In the genomic region with DNA sequence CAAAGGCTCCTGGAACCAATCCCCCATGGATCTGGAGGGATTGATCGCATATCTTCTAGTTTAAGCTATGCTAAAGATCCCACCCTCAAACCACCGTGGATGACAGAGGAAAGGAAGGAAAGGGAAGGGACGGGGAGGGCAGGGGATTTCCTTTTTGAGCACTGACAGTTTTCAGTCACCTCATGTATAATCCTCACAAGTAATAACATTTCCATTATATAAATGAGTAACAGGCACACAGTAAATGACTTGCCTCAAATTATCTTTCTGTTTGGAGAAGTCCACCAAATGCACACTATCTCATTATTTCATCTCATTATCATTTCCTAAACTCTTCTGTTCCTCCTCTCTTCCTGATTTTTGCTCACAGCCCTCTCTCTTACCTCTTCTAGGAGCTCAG, we compare ENCODE assay signal across 30 cellular contexts.
DNase-seq lines count a peak whose midpoint lies in the region; ATAC-seq and TF ChIP-seq lines count a peak whose summit lies in the region.
"Had no signal": no experiment of that assay in that cellular context is flagged by ENCODE, and none has a peak within 500 bp of the region (broad histone marks: within the 10 kb centered on the region; RNA-seq: fewer than 3 reads in every experiment).

No MANE protein-coding gene starts in this region.

- 63% methylated on average over 3 of the region's 3 CpGs for WGBS in esophagus muscularis mucosa

- no peaks in the 10 kb centered on the region for H3K27me3 ChIP-seq in esophagus muscularis mucosa
- H3K27me3 ChIP-seq in tibial artery: no peaks in the 10 kb centered on the region
- H3K27me3 ChIP-seq: gastroesophageal sphincter, hepatocyte, neural progenitor cell, right atrium auricular region, uterus had no signal

- no peak overlapping the region for H3K4me3 Mint-ChIP-seq in activated CD4-positive, alpha-beta T cell treated with anti-CD3 and anti-CD28 coated beads for 36 hours
- H3K4me3 Mint-ChIP-seq: neural progenitor cell; stimulated activated naive B cell treated with anti-CD40 and anti-IgM and Interleukin-4, amounts not matched to agents 10 μg/mL and 1 μg/mL and 100 μg/mL, for 72 hours had no signal

- no peak for TF ChIP-seq EP300 in esophagus muscularis mucosa (IDR thresholded peaks at IDR 0.05)

- POLR2A ChIA-PET in activated CD4-positive, alpha-beta T cell treated with anti-CD3 and anti-CD28 coated beads for 36 hours (lab: Charles Lee): no interaction called here

- H3K27me3 Mint-ChIP-seq in activated CD4-positive, alpha-beta T cell treated with anti-CD3 and anti-CD28 coated beads for 36 hours: no peaks in the 10 kb centered on the region
- H3K27me3 Mint-ChIP-seq: stimulated activated naive B cell treated with anti-CD40 and anti-IgM and Interleukin-4, amounts not matched to agents 10 μg/mL and 1 μg/mL and 100 μg/mL, for 72 hours had no signal

- H3K27ac Mint-ChIP-seq in activated CD4-positive, alpha-beta T cell treated with anti-CD3 and anti-CD28 coated beads for 36 hours: peak overlapping the region; percentile 82
- H3K27ac Mint-ChIP-seq: neural progenitor cell had no signal

- CTCF ChIA-PET in activated CD4-positive, alpha-beta T cell treated with anti-CD3 and anti-CD28 coated beads for 36 hours (lab: Charles Lee): interaction anchor here (1.0 kb wide), 1 partner anchor 169 kb away, joined by 3 read pairs; no protein-coding TSS in a partner anchor

- H3K36me3 ChIP-seq in esophagus muscularis mucosa: peaks cover 8 to 32% (median 23%) of the 10 kb centered on the region in 4 donors
- H3K36me3 ChIP-seq in tibial artery: peaks cover 0 to 13% (median 8%) of the 10 kb centered on the region in 3 donors
- H3K36me3 ChIP-seq: neural progenitor cell, right atrium auricular region, uterus had no signal

- peaks cover 60% of the 10 kb centered on the region for H3K36me3 Mint-ChIP-seq in activated CD4-positive, alpha-beta T cell treated with anti-CD3 and anti-CD28 coated beads for 36 hours (ENCODE audit: low read depth)

- H3K4me3 ChIP-seq in esophagus muscularis mucosa (no peak overlapping the region), tibial artery (no peak overlapping the region)
- H3K4me3 ChIP-seq: A549, gastroesophageal sphincter, hepatocyte, neural progenitor cell, PC-9, right atrium auricular region, smooth muscle cell, thoracic aorta, uterus had no signal

- intact Hi-C loops in activated CD4-positive, alpha-beta T cell treated with anti-CD3 and anti-CD28 coated beads for 36 hours (cut with DNase I, micrococcal nuclease): loop anchor here (5.0 kb wide), 6 partner anchors 111 to 269 kb away; no protein-coding TSS in a partner anchor
- intact Hi-C loops in esophagus muscularis mucosa (cut with DNase I) (no loop called here), tibial artery (cut with DNase I; ENCODE audit: low total_unique reads) (no loop called here)

- TF ChIP-seq POLR2A in esophagus muscularis mucosa (IDR thresholded peaks at IDR 0.05; ENCODE audit: low read depth): no peak

- no peak overlapping the region for H3K27ac ChIP-seq in esophagus muscularis mucosa (replicated peaks in 1 of 4)
- H3K27ac ChIP-seq in tibial artery: no peak overlapping the region
- no peak overlapping the region for H3K27ac ChIP-seq in substantia nigra (ENCODE audit: low read depth, low read length, poor library complexity, severe bottlenecking)
- H3K27ac ChIP-seq: A549, gastroesophageal sphincter, hepatocyte, HL-60, KMS-11, neural progenitor cell, PC-9, right atrium auricular region, thoracic aorta, uterus had no signal

- TF ChIP-seq CTCF in esophagus muscularis mucosa (IDR thresholded peaks at IDR 0.05) (no peak), tibial artery (IDR thresholded peaks at IDR 0.05) (no peak)

- no peaks in the 10 kb centered on the region for H3K4me1 ChIP-seq in esophagus muscularis mucosa
- no peaks in the 10 kb centered on the region for H3K4me1 ChIP-seq in tibial artery
- H3K4me1 ChIP-seq: A549, gastroesophageal sphincter, neural progenitor cell, right atrium auricular region, uterus had no signal

- DNase-seq in activated CD4-positive, alpha-beta T cell treated with anti-CD3 and anti-CD28 coated beads for 36 hours: peak; percentile 40
- DNase-seq in activated CD4-positive, alpha-beta T cell treated with anti-CD3 and anti-CD28 coated beads for 4 hours: no peak
- peak; percentile 14 for DNase-seq in stimulated activated CD4-positive, alpha-beta T cell treated with anti-CD3 and anti-CD28 coated beads, Interleukin-4, amount 100 ng/mL, for 24 hours
- no peak for DNase-seq in stimulated activated CD4-positive, alpha-beta T cell treated with anti-CD3 and anti-CD28 coated beads, Interleukin-2, amount 100 ng/mL, for 48 hours
- DNase-seq in esophagus muscularis mucosa (ENCODE audit: extremely low spot score) (peak; percentile 31), tibial artery (no peak), substantia nigra (lab: John Stamatoyannopoulos, UW) (no peak)
- DNase-seq: activated CD4-positive, alpha-beta T cell treated with anti-CD3 and anti-CD28 coated beads, Interleukin-2, amount 50 U/mL, for 1 hour; activated CD8-positive, alpha-beta memory T cell treated with anti-CD3 and anti-CD28 coated beads, Interleukin-2, amount 50 U/mL, for 48 hours; AML-193; central memory CD4-positive, alpha-beta T cell; MM.1S; NCI-H2029 treated with DMSO at 0.1 percent for 48 hours; NCI-H526; PC-9; stimulated activated CD4-positive, alpha-beta T cell treated with anti-CD3 and anti-CD28 coated beads, Interleukin-4, amount 100 ng/mL, for 4 hours; stimulated activated naive B cell treated with anti-CD40 and anti-IgM and Interleukin-4, amounts not matched to agents 10 μg/mL and 1 μg/mL and 100 μg/mL, for 72 hours; SW 1271; uterus had no signal

- ATAC-seq in activated CD4-positive, alpha-beta T cell treated with anti-CD3 and anti-CD28 coated beads for 36 hours: peak; percentile 60
- no peak for ATAC-seq in GM21786 (IDR thresholded peaks at IDR 0.05; ENCODE audit: unreplicated experiment)
- ATAC-seq: A549, gastroesophageal sphincter, Right ventricle myocardium inferior had no signal

- peaks cover 25% of the 10 kb centered on the region for H3K9me3 Mint-ChIP-seq in activated CD4-positive, alpha-beta T cell treated with anti-CD3 and anti-CD28 coated beads for 36 hours (ENCODE audit: low read depth)

- peaks cover 22% of the 10 kb centered on the region for H3K4me1 Mint-ChIP-seq in activated CD4-positive, alpha-beta T cell treated with anti-CD3 and anti-CD28 coated beads for 36 hours
- H3K4me1 Mint-ChIP-seq: neural progenitor cell had no signal

- H3K9me3 ChIP-seq in esophagus muscularis mucosa (peaks cover 0 to 18% (median 7%) of the 10 kb centered on the region in 4 donors), tibial artery (peaks cover 0 to 14% (median 0%) of the 10 kb centered on the region in 3 donors)

Comparison
In these comparisons a context has a peak if more than half of its experiments do, and no peak if none do; other contexts are left out.
1. DNase-seq: peak in activated CD4-positive, alpha-beta T cell treated with anti-CD3 and anti-CD28 coated beads for 36 hours (single experiment), stimulated activated CD4-positive, alpha-beta T cell treated with anti-CD3 and anti-CD28 coated beads, Interleukin-4, amount 100 ng/mL, for 24 hours (single experiment) and esophagus muscularis mucosa (single experiment); none in activated CD4-positive, alpha-beta T cell treated with anti-CD3 and anti-CD28 coated beads for 4 hours (0 of 2), stimulated activated CD4-positive, alpha-beta T cell treated with anti-CD3 and anti-CD28 coated beads, Interleukin-2, amount 100 ng/mL, for 48 hours (0 of 2), tibial artery (0 of 2) and substantia nigra (0 of 49).
2. intact Hi-C loops: an anchor here in activated CD4-positive, alpha-beta T cell treated with anti-CD3 and anti-CD28 coated beads for 36 hours (5.0 kb wide); none called in esophagus muscularis mucosa and tibial artery.